Comparison of ENCODE assay signal across 1 cellular context in genomic region chr13:43981512-43982301, GRCh38.
TF ChIP-seq lines count a peak whose summit lies in the region.

No MANE protein-coding gene starts in this region.

TF ChIP-seq in HepG2, 621 proteins besides CTCF, POLR2A, EP300 and RAD21 (continued from another document):
- TF ChIP-seq ZNF512 (CRISPR knock-in tag; IDR thresholded peaks at IDR 0.05), result no peak
